9 cellular contexts compared by ENCODE assay signal in genomic region chr12:124565071-124565491, GRCh38. TPM values are rescaled to one million over a fixed set of nuclear protein-coding genes. Genes with fewer than 3 reads are reported as not detected.
DNase-seq lines count a peak whose midpoint lies in the region; ATAC-seq and TF ChIP-seq lines count a peak whose summit lies in the region.
"Had no signal": no experiment of that assay in that cellular context is flagged by ENCODE, and none has a peak within 500 bp of the region (broad histone marks: within the 10 kb centered on the region; RNA-seq: fewer than 3 reads in every experiment).

No MANE protein-coding gene starts in this region.

- no peak for TF ChIP-seq CTCF in activated CD8-positive, alpha-beta T cell treated with anti-CD3 and anti-CD28 coated beads for 36 hours (IDR thresholded peaks at IDR 0.05)

- H3K4me3 ChIP-seq in iPS-15b (ENCODE audit: low read depth, low read length) (peak overlapping the region; percentile 82), stomach smooth muscle (ENCODE audit: low read length in 2 of 2) (peak overlapping the region; percentile 31 to 88)

- POLR2A ChIA-PET in activated CD4-positive, alpha-beta T cell treated with anti-CD3 and anti-CD28 coated beads for 36 hours (lab: Charles Lee): interaction anchor here (0.5 kb wide), 1 partner anchor 99 kb away, joined by 7 read pairs; no protein-coding TSS in a partner anchor
- POLR2A ChIA-PET in activated CD8-positive, alpha-beta T cell treated with anti-CD3 and anti-CD28 coated beads for 36 hours (lab: Charles Lee): interaction anchor here (0.7 kb wide), 1 partner anchor 177 kb away, joined by 3 read pairs; no protein-coding TSS in a partner anchor

- H3K4me3 Mint-ChIP-seq in activated CD4-positive, alpha-beta T cell treated with anti-CD3 and anti-CD28 coated beads for 36 hours: peak overlapping the region; percentile 90
- peak overlapping the region; percentile 92 for H3K4me3 Mint-ChIP-seq in activated CD8-positive, alpha-beta T cell treated with anti-CD3 and anti-CD28 coated beads for 36 hours

- H3K4me1 Mint-ChIP-seq in activated CD4-positive, alpha-beta T cell treated with anti-CD3 and anti-CD28 coated beads for 36 hours: peaks cover 43% of the 10 kb centered on the region
- H3K4me1 Mint-ChIP-seq in activated CD8-positive, alpha-beta T cell treated with anti-CD3 and anti-CD28 coated beads for 36 hours (ENCODE audit: low read depth): peaks cover 43% of the 10 kb centered on the region

- H3K27ac ChIP-seq in stomach smooth muscle (ENCODE audit: low read length): no peak overlapping the region

- H3K36me3 Mint-ChIP-seq in activated CD4-positive, alpha-beta T cell treated with anti-CD3 and anti-CD28 coated beads for 36 hours (ENCODE audit: low read depth): no peaks in the 10 kb centered on the region
- no peaks in the 10 kb centered on the region for H3K36me3 Mint-ChIP-seq in activated CD8-positive, alpha-beta T cell treated with anti-CD3 and anti-CD28 coated beads for 36 hours (ENCODE audit: low read depth)

- H3K4me1 ChIP-seq in iPS-15b (ENCODE audit: control insufficient read depth, insufficient read depth, low read length): peaks cover 29% of the 10 kb centered on the region
- H3K4me1 ChIP-seq in stomach smooth muscle (ENCODE audit: control insufficient read depth, insufficient read depth, low read length): peaks cover 71% of the 10 kb centered on the region

- H3K9me3 ChIP-seq in iPS-15b (ENCODE audit: control insufficient read depth, insufficient read depth, low read length): no peaks in the 10 kb centered on the region
- no peaks in the 10 kb centered on the region for H3K9me3 ChIP-seq in stomach smooth muscle (ENCODE audit: control insufficient read depth in 2 of 2, low read length in 2 of 2)
- H3K9me3 ChIP-seq: pancreas had no signal

- H3K27me3 ChIP-seq in iPS-15b (ENCODE audit: control insufficient read depth, insufficient read depth, low read length): no peaks in the 10 kb centered on the region
- H3K27me3 ChIP-seq in stomach smooth muscle (ENCODE audit: control insufficient read depth in 1 of 2, insufficient read depth in 2 of 2, low read length in 2 of 2): no peaks in the 10 kb centered on the region
- H3K27me3 ChIP-seq: pancreas had no signal

- no peak for ATAC-seq in activated CD4-positive, alpha-beta T cell treated with anti-CD3 and anti-CD28 coated beads for 36 hours
- no peak for ATAC-seq in activated CD8-positive, alpha-beta T cell treated with anti-CD3 and anti-CD28 coated beads for 36 hours

- DNase-seq in activated CD4-positive, alpha-beta T cell treated with anti-CD3 and anti-CD28 coated beads for 36 hours: peak; percentile 58
- DNase-seq in activated CD4-positive, alpha-beta T cell treated with anti-CD3 and anti-CD28 coated beads for 4 hours: no peak
- DNase-seq in activated CD8-positive, alpha-beta T cell treated with anti-CD3 and anti-CD28 coated beads for 36 hours: peak; percentile 29
- no peak for DNase-seq in NCI-H82 treated with DMSO at 0.1 percent for 48 hours (lab: John Stamatoyannopoulos, UW; ENCODE audit: unreplicated experiment)
- no peak for DNase-seq in NCI-H1436 (lab: John Stamatoyannopoulos, UW)
- DNase-seq in NCI-H1092 (lab: John Stamatoyannopoulos, UW): no peak

- no peaks in the 10 kb centered on the region for H3K9me3 Mint-ChIP-seq in activated CD4-positive, alpha-beta T cell treated with anti-CD3 and anti-CD28 coated beads for 36 hours (ENCODE audit: low read depth)
- no peaks in the 10 kb centered on the region for H3K9me3 Mint-ChIP-seq in activated CD8-positive, alpha-beta T cell treated with anti-CD3 and anti-CD28 coated beads for 36 hours

- H3K36me3 ChIP-seq in iPS-15b (ENCODE audit: control insufficient read depth, insufficient read depth, low read length) (peaks cover 5% of the 10 kb centered on the region), stomach smooth muscle (ENCODE audit: control insufficient read depth in 2 of 2, insufficient read depth in 2 of 2, low read length in 2 of 2) (no peaks in the 10 kb centered on the region)
- H3K36me3 ChIP-seq: pancreas had no signal

- H3K9ac ChIP-seq in iPS-15b (ENCODE audit: low read depth, low read length): no peak overlapping the region
- peak overlapping the region in 1 of 2 donors; percentile 67 for H3K9ac ChIP-seq in stomach smooth muscle (ENCODE audit: low read length in 2 of 2)

- intact Hi-C loops in activated CD4-positive, alpha-beta T cell treated with anti-CD3 and anti-CD28 coated beads for 36 hours (cut with DNase I, micrococcal nuclease): loop anchor here (5.0 to 10.0 kb wide), 4 partner anchors 108 to 850 kb away; partner anchors contain the start of genes ATP6V0A2 (in 1 of the 2) and SCARB1 (in 1 of the 2)
- intact Hi-C loops in activated CD8-positive, alpha-beta T cell treated with anti-CD3 and anti-CD28 coated beads for 36 hours (cut with micrococcal nuclease): no loop called here

- H3K27me3 Mint-ChIP-seq in activated CD4-positive, alpha-beta T cell treated with anti-CD3 and anti-CD28 coated beads for 36 hours: no peaks in the 10 kb centered on the region
- no peaks in the 10 kb centered on the region for H3K27me3 Mint-ChIP-seq in activated CD8-positive, alpha-beta T cell treated with anti-CD3 and anti-CD28 coated beads for 36 hours

- CTCF ChIA-PET in activated CD4-positive, alpha-beta T cell treated with anti-CD3 and anti-CD28 coated beads for 36 hours (lab: Charles Lee): interaction anchor here (0.6 to 1.1 kb wide), 3 partner anchors 15 to 71 kb away, joined by 3 to 4 read pairs (median 3); no protein-coding TSS in a partner anchor
- CTCF ChIA-PET in activated CD8-positive, alpha-beta T cell treated with anti-CD3 and anti-CD28 coated beads for 36 hours (lab: Charles Lee): interaction anchor here (1.2 to 2.6 kb wide), 3 partner anchors 11 to 207 kb away, joined by 4 to 9 read pairs (median 4); no protein-coding TSS in a partner anchor

- H3K27ac Mint-ChIP-seq in activated CD4-positive, alpha-beta T cell treated with anti-CD3 and anti-CD28 coated beads for 36 hours: no peak overlapping the region
- no peak overlapping the region for H3K27ac Mint-ChIP-seq in activated CD8-positive, alpha-beta T cell treated with anti-CD3 and anti-CD28 coated beads for 36 hours

RNA-seq across cellular contexts. Expression of gene NCOR2, which starts 2.3 kb away (rescaled TPM):
- total RNA-seq in activated CD4-positive, alpha-beta T cell treated with anti-CD3 and anti-CD28 coated beads for 36 hours: 100 to 1,000 TPM; 103 to 115 TPM
- 100 to 1,000 TPM; 105 to 110 TPM for total RNA-seq in activated CD8-positive, alpha-beta T cell treated with anti-CD3 and anti-CD28 coated beads for 36 hours

Comparison
In these comparisons a context has a peak if more than half of its experiments do, and no peak if none do; other contexts are left out.
1. DNase-seq: peak in activated CD4-positive, alpha-beta T cell treated with anti-CD3 and anti-CD28 coated beads for 36 hours (single experiment) and activated CD8-positive, alpha-beta T cell treated with anti-CD3 and anti-CD28 coated beads for 36 hours (single experiment); none in activated CD4-positive, alpha-beta T cell treated with anti-CD3 and anti-CD28 coated beads for 4 hours (0 of 2), NCI-H82 treated with DMSO at 0.1 percent for 48 hours (single experiment), NCI-H1436 (single experiment) and NCI-H1092 (single experiment).